19 cellular contexts compared by ENCODE assay signal in the genomic region with DNA sequence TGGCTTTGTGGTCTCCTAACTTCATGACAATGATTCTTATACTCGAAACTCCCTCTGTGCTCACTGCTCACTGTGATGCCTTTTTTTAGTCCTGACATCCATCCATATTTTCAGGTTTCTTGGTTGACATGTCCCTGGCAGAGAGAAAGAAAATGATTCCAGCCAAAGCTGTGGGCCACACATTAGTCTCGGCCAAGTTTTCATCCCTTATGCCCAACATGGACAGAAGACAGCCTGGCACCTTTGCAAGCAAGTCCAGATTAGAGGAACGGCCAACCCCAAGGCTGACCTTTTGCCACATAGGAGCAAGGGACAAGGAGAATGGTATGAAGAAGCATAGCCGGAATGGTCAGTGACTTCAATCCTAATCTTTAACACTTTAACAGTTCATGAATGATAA. TPM values are rescaled to one million over a fixed set of nuclear protein-coding genes. Genes with fewer than 3 reads are reported as not detected.
DNase-seq lines count a peak whose midpoint lies in the region; ATAC-seq and TF ChIP-seq lines count a peak whose summit lies in the region.
"Had no signal": no experiment of that assay in that cellular context is flagged by ENCODE, and none has a peak within 500 bp of the region (broad histone marks: within the 10 kb centered on the region; RNA-seq: fewer than 3 reads in every experiment).

No MANE protein-coding gene starts in this region.

- no peaks in the 10 kb centered on the region for H3K4me1 Mint-ChIP-seq in stimulated activated naive CD8-positive, alpha-beta T cell treated with anti-CD3 and anti-CD28 coated beads, Interleukin-15, amount 100 ng/mL, for 72 hours
- H3K4me1 Mint-ChIP-seq: CD14-positive monocyte had no signal

- CTCF ChIA-PET in RWPE1 (lab: Yijun Ruan, JAX): interaction anchor here (1.2 to 1.4 kb wide), 2 partner anchors 29 to 33 kb away, joined by 3 to 4 read pairs; no protein-coding TSS in a partner anchor

- no peaks in the 10 kb centered on the region for H3K27me3 ChIP-seq in heart right ventricle
- no peaks in the 10 kb centered on the region for H3K27me3 ChIP-seq in right atrium auricular region
- H3K27me3 ChIP-seq: BLaER1 had no signal

- in situ Hi-C loops in G401 (cut with HindIII; ENCODE audit: low sequenced_read_pairs): no loop called here

- no peak overlapping the region for H3K4me3 Mint-ChIP-seq in stimulated activated naive CD8-positive, alpha-beta T cell treated with anti-CD3 and anti-CD28 coated beads, Interleukin-15, amount 100 ng/mL, for 72 hours
- H3K4me3 Mint-ChIP-seq: CD14-positive monocyte; CD4-positive, alpha-beta memory T cell had no signal

- H3K9me3 ChIP-seq in heart right ventricle (no peaks in the 10 kb centered on the region), right atrium auricular region (no peaks in the 10 kb centered on the region)
- H3K9me3 ChIP-seq: BLaER1, HAP-1 had no signal

- TF ChIP-seq CTCF in coronary artery (IDR thresholded peaks at IDR 0.05) (no peak), heart right ventricle (IDR thresholded peaks at IDR 0.05) (no peak), right atrium auricular region (IDR thresholded peaks at IDR 0.05) (no peak), RWPE1 (conservative IDR thresholded peaks at IDR 0.05; ENCODE audit: low read depth) (no peak)

- H3K4me3 ChIP-seq in coronary artery (no peak overlapping the region), heart right ventricle (no peak overlapping the region), right atrium auricular region (no peak overlapping the region)
- H3K4me3 ChIP-seq: BLaER1, GM12878, HAP-1 had no signal

- ATAC-seq in heart right ventricle (peak; percentile 48 to 80 (median 56)), GM19463 (IDR thresholded peaks at IDR 0.05; ENCODE audit: unreplicated experiment) (no peak)
- no peak for ATAC-seq in stimulated activated naive CD8-positive, alpha-beta T cell treated with anti-CD3 and anti-CD28 coated beads, Interleukin-15, amount 100 ng/mL, for 72 hours
- ATAC-seq: GM12878 had no signal

- DNase-seq in G401 (ENCODE audit: low spot score) (peak; percentile 67), coronary artery (ENCODE audit: low spot score) (peak; percentile 53), heart right ventricle (peak in 1 of 2 donors; percentile 19), right atrium auricular region (ENCODE audit: low spot score) (no peak), NOMO-1 treated with dmso at 0.1 percent for 144 hours (lab: John Stamatoyannopoulos, UW; ENCODE audit: unreplicated experiment) (no peak), RWPE1 (ENCODE audit: low spot score) (no peak)
- no peak for DNase-seq in stimulated activated naive CD8-positive, alpha-beta T cell treated with anti-CD3 and anti-CD28 coated beads, Interleukin-15, amount 100 ng/mL, for 72 hours
- DNase-seq: 8988T; CD4-positive, alpha-beta memory T cell; DMS79 treated with DMSO at 0.1 percent for 48 hours; IMR-90 had no signal

- H3K36me3 ChIP-seq in heart right ventricle: no peaks in the 10 kb centered on the region
- no peaks in the 10 kb centered on the region for H3K36me3 ChIP-seq in right atrium auricular region
- H3K36me3 ChIP-seq: HAP-1 had no signal

- POLR2A ChIA-PET in RWPE1 (lab: Yijun Ruan, JAX; ENCODE audit: low non-redundant PET): no interaction called here

- H3K27ac ChIP-seq in coronary artery (no peak overlapping the region), heart right ventricle (peak overlapping the region in 2 of 10 donors; percentile 28 to 34), right atrium auricular region (peak overlapping the region; percentile 35 to 69), RWPE1 (no peak overlapping the region)
- H3K27ac ChIP-seq: BLaER1 had no signal

- peaks cover 8% of the 10 kb centered on the region for H3K27me3 Mint-ChIP-seq in stimulated activated naive CD8-positive, alpha-beta T cell treated with anti-CD3 and anti-CD28 coated beads, Interleukin-15, amount 100 ng/mL, for 72 hours

- H3K27ac Mint-ChIP-seq in stimulated activated naive CD8-positive, alpha-beta T cell treated with anti-CD3 and anti-CD28 coated beads, Interleukin-15, amount 100 ng/mL, for 72 hours: no peak overlapping the region
- H3K27ac Mint-ChIP-seq: CD4-positive, alpha-beta memory T cell had no signal

- H3K4me1 ChIP-seq in heart right ventricle (peaks cover 0 to 13% (median 0%) of the 10 kb centered on the region in 9 donors), right atrium auricular region (no peaks in the 10 kb centered on the region)
- H3K4me1 ChIP-seq: HAP-1 had no signal

- H3K9me3 Mint-ChIP-seq in stimulated activated naive CD8-positive, alpha-beta T cell treated with anti-CD3 and anti-CD28 coated beads, Interleukin-15, amount 100 ng/mL, for 72 hours: no peaks in the 10 kb centered on the region
- H3K9me3 Mint-ChIP-seq: CD14-positive monocyte had no signal

- 38 to 55% methylated on average over 4 of the region's 4 CpGs for WGBS in heart right ventricle, 2 donors

- intact Hi-C loops in heart right ventricle (cut with DNase I): no loop called here

RNA-seq across cellular contexts. Expression of gene OPALIN, which starts 8.7 kb away (rescaled TPM):
- total RNA-seq in G401 (2014; rRNA removed; shearing (Covaris generic)): not detected in 2 replicates
- not detected for total RNA-seq in heart right ventricle
- polyA plus RNA-seq in heart right ventricle: not detected
- not detected for total RNA-seq in right atrium auricular region
- total RNA-seq: A673; CD4-positive, alpha-beta memory T cell; GM12878; H4; IMR-90 had no signal
- polyA plus RNA-seq: AG04450; CD14-positive monocyte; CD4-positive, alpha-beta memory T cell; GM12878; IMR-90 had no signal

Comparison
In these comparisons a context has a peak if more than half of its experiments do, and no peak if none do; other contexts are left out.
1. DNase-seq: peak in G401 (single experiment) and coronary artery (single experiment); none in right atrium auricular region (single experiment), NOMO-1 treated with dmso at 0.1 percent for 144 hours (single experiment), stimulated activated naive CD8-positive, alpha-beta T cell treated with anti-CD3 and anti-CD28 coated beads, Interleukin-15, amount 100 ng/mL, for 72 hours (0 of 2) and RWPE1 (single experiment).
2. H3K27ac ChIP-seq: peak in right atrium auricular region (2 of 2); none in coronary artery (0 of 2) and RWPE1 (single experiment).
3. ATAC-seq: peak in heart right ventricle (8 of 8); none in stimulated activated naive CD8-positive, alpha-beta T cell treated with anti-CD3 and anti-CD28 coated beads, Interleukin-15, amount 100 ng/mL, for 72 hours (single experiment) and GM19463 (single experiment).